13 cellular contexts compared by ENCODE assay signal in genomic region chr6:134196568-134197301, GRCh38.
A peak's percentile ranks its signal among the peaks of the same experiment; 100 is the strongest.
DNase-seq lines count a peak whose midpoint lies in the region; ATAC-seq, FAIRE-seq and TF ChIP-seq lines count a peak whose summit lies in the region.
"Had no signal": no experiment of that assay in that cellular context is flagged by ENCODE, and none has a peak within 500 bp of the region (broad histone marks: within the 10 kb centered on the region; RNA-seq: fewer than 3 reads in every experiment).

No MANE protein-coding gene starts in this region.

- no peaks in the 10 kb centered on the region for H3K4me1 ChIP-seq in astrocyte (ENCODE audit: insufficient read depth, low read length)
- peaks cover 5% of the 10 kb centered on the region; the same call in 1 of the 2 replicates for H3K4me1 ChIP-seq in BE2C

- DNase-seq in Calu3, result peak; percentile 36
- peak; percentile 67 for DNase-seq in astrocyte (ENCODE audit: low read depth)
- no peak for DNase-seq in DMS79 treated with DMSO at 0.1 percent for 48 hours (lab: John Stamatoyannopoulos, UW)
- no peak for DNase-seq in stimulated activated CD4-positive, alpha-beta T cell treated with anti-CD3 and anti-CD28 coated beads, Interleukin-15, amount 100 ng/mL, for 24 hours
- no peak for DNase-seq in NCI-H1417 treated with DMSO at 0.1 percent for 48 hours (lab: John Stamatoyannopoulos, UW)
- no peak for DNase-seq in BE2C
- DNase-seq: left ventricle myocardium inferior, NCI-H748 treated with DMSO at 0.1 percent for 48 hours, T-helper 17 cell had no signal

- intact Hi-C loops in Calu3 (cut with micrococcal nuclease; ENCODE audit: unreplicated experiment), result no loop called here

- H3K4me2 ChIP-seq in astrocyte (ENCODE audit: low read length), result no peak overlapping the region

- no peaks in the 10 kb centered on the region for H3K36me3 Mint-ChIP-seq in Calu3 (ENCODE audit: insufficient read depth, unreplicated experiment)
- H3K36me3 Mint-ChIP-seq in astrocyte (ENCODE audit: low read depth, unreplicated experiment), result no peaks in the 10 kb centered on the region

- H3K27me3 Mint-ChIP-seq in Calu3 (ENCODE audit: unreplicated experiment), result no peaks in the 10 kb centered on the region
- H3K27me3 Mint-ChIP-seq in astrocyte (ENCODE audit: low read depth, unreplicated experiment), result no peaks in the 10 kb centered on the region
- H3K27me3 Mint-ChIP-seq: T-helper 17 cell had no signal

- no peaks in the 10 kb centered on the region for H3K9me3 Mint-ChIP-seq in Calu3 (ENCODE audit: low read depth, unreplicated experiment)
- no peaks in the 10 kb centered on the region for H3K9me3 Mint-ChIP-seq in astrocyte (ENCODE audit: unreplicated experiment)

- H3K4me1 Mint-ChIP-seq in Calu3 (ENCODE audit: low read depth, unreplicated experiment) (no peaks in the 10 kb centered on the region), astrocyte (ENCODE audit: low read depth, unreplicated experiment) (peaks cover 2% of the 10 kb centered on the region)

- no peak overlapping the region for H3K4me3 Mint-ChIP-seq in Calu3 (ENCODE audit: low read depth, unreplicated experiment)
- no peak overlapping the region for H3K4me3 Mint-ChIP-seq in astrocyte (ENCODE audit: unreplicated experiment)
- H3K4me3 Mint-ChIP-seq: T-helper 17 cell had no signal

- H3K27ac ChIP-seq in astrocyte (ENCODE audit: low read depth, low read length), result no peak overlapping the region
- H3K27ac ChIP-seq: C4-2B, left ventricle myocardium inferior had no signal

- no peak for FAIRE-seq in astrocyte (lab: Jason Lieb, UNC)
- FAIRE-seq: H54 had no signal

- peak; percentile 82 for ATAC-seq in GM19452 (IDR thresholded peaks at IDR 0.05; ENCODE audit: unreplicated experiment)
- peak; percentile 75 for ATAC-seq in HG03460 (IDR thresholded peaks at IDR 0.05; ENCODE audit: unreplicated experiment)
- ATAC-seq: T-helper 17 cell had no signal

- H3K27ac Mint-ChIP-seq in Calu3 (ENCODE audit: unreplicated experiment) (no peak overlapping the region), astrocyte (ENCODE audit: unreplicated experiment) (no peak overlapping the region)
- H3K27ac Mint-ChIP-seq: T-helper 17 cell had no signal

- no peaks in the 10 kb centered on the region for H4K20me1 ChIP-seq in astrocyte (ENCODE audit: insufficient read depth, low read length)

- H3K9ac ChIP-seq in astrocyte (ENCODE audit: low read length), result no peak overlapping the region

- CTCF ChIA-PET in Calu3 (lab: Charles Lee), result interaction anchor here (0.6 kb wide), 1 partner anchor 15 kb away, joined by 5 read pairs; no protein-coding TSS in a partner anchor

- H3K9me3 ChIP-seq in astrocyte (ENCODE audit: insufficient read depth, low read depth, low read length) (no peaks in the 10 kb centered on the region), BE2C (no peaks in the 10 kb centered on the region; the same call in 1 of the 2 replicates)
- H3K9me3 ChIP-seq: left ventricle myocardium inferior had no signal

- H3K4me3 ChIP-seq in astrocyte (ENCODE audit: insufficient read depth, low read depth, low read length) (no peak overlapping the region), BE2C (ENCODE audit: low read depth, low read length) (no peak overlapping the region)
- H3K4me3 ChIP-seq: left ventricle myocardium inferior had no signal

- H2AFZ ChIP-seq in astrocyte (ENCODE audit: low read depth, low read length), result no peak overlapping the region

- TF ChIP-seq CTCF in Calu3 (IDR thresholded peaks at IDR 0.05; ENCODE audit: unreplicated experiment) (no peak), astrocyte (IDR thresholded peaks at IDR 0.05; ENCODE audit: insufficient read depth, low read depth, low read length) (no peak), BE2C (IDR thresholded peaks at IDR 0.05; ENCODE audit: low read depth, low read length) (no peak)

- H3K36me3 ChIP-seq in astrocyte (ENCODE audit: insufficient read depth, low read length), result no peaks in the 10 kb centered on the region
- H3K36me3 ChIP-seq in BE2C, result no peaks in the 10 kb centered on the region
- H3K36me3 ChIP-seq: left ventricle myocardium inferior had no signal

- no peaks in the 10 kb centered on the region for H3K79me2 ChIP-seq in astrocyte (ENCODE audit: insufficient read depth, low read length)

- H3K27me3 ChIP-seq in astrocyte (ENCODE audit: insufficient read depth, low read length), result no peaks in the 10 kb centered on the region
- no peaks in the 10 kb centered on the region for H3K27me3 ChIP-seq in BE2C

- BruUV-seq in Calu3 (replicated peaks; lab: Mats Ljungman, UMichigan), result no TSS peak

Comparison
In these comparisons a context has a peak if more than half of its experiments do, and no peak if none do; other contexts are left out.
1. DNase-seq: peak in Calu3 (single experiment) and astrocyte (single experiment); none in DMS79 treated with DMSO at 0.1 percent for 48 hours (single experiment), stimulated activated CD4-positive, alpha-beta T cell treated with anti-CD3 and anti-CD28 coated beads, Interleukin-15, amount 100 ng/mL, for 24 hours (single experiment), NCI-H1417 treated with DMSO at 0.1 percent for 48 hours (single experiment) and BE2C (single experiment).